Comparison of ENCODE assay signal across 8 cellular contexts in the genomic region with DNA sequence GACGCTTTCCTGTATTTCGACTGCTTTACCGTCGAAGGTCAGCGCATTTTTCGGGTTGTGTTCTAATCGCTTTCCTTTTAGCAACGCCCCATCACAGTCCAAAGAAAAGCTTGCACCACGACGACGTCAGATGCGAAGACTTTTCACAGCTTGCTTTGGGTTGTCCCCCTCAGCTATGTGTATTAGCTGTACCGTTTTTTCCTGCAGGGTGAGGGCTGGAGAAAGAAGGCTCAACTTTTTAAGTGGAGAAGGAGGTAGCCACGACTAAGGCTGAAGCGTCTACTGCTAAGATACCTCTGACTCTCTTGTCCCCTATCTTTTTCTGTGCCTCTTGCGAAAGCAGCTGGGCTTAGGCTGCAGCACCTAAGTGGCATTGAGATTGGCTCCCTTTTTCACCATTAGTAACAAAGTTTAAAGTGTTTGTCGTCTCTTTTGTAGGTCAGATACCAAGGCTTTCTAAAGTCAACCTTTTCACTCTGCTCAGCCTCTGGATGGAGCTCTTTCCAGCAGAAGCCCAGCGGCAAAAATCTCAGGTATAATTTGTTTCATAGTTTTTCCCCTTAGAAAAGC. TPM values are rescaled to one million over a fixed set of nuclear protein-coding genes. Genes with fewer than 3 reads are reported as not detected.
DNase-seq lines count a peak whose midpoint lies in the region; ATAC-seq, FAIRE-seq and TF ChIP-seq lines count a peak whose summit lies in the region.

No MANE protein-coding gene starts in this region.

- H3K9me3 ChIP-seq in NT2/D1 (ENCODE audit: insufficient read depth, low read length) = no peaks in the 10 kb centered on the region
- H3K9me3 ChIP-seq in HepG2 (ENCODE audit: low read length) = no peaks in the 10 kb centered on the region

- H3K27ac Mint-ChIP-seq in central memory CD8-positive, alpha-beta T cell (ENCODE audit: low read depth) = peak overlapping the region; percentile 100

- no TSS peak for BruUV-seq in HepG2 (replicated peaks; lab: Mats Ljungman, UMichigan)

- H2AFZ ChIP-seq in HepG2 (ENCODE audit: low read length) = peak overlapping the region; percentile 73

- TF ChIP-seq CTCF in HepG2 (CRISPR knock-in tag; IDR thresholded peaks at IDR 0.05) = 0 out of 2 replicates have a peak, but pooled peaks have one; percentile 32

- POLR2A ChIA-PET in HepG2 (lab: Yijun Ruan, JAX) = interaction anchor here (0.8 to 2.7 kb wide), 8 partner anchors 13 to 218 kb away, joined by 3 to 22 read pairs (median 4); a partner anchor contains a TSS

- no peaks in the 10 kb centered on the region for H3K27me3 Mint-ChIP-seq in central memory CD8-positive, alpha-beta T cell

- H3K4me3 Mint-ChIP-seq in central memory CD8-positive, alpha-beta T cell = peak overlapping the region; percentile 99

- CTCF ChIA-PET in HepG2 (lab: Yijun Ruan, JAX; ENCODE audit: low intra/inter-chr PET ratio, low total read pairs) = no interaction called here

- no peak for TF ChIP-seq POLR2A in HepG2 (IDR thresholded peaks at IDR 0.05; ENCODE audit: insufficient read depth in 1 of 2, low read depth in 2 of 2, low read length in 2 of 2)

- H3K27me3 ChIP-seq in NT2/D1 (ENCODE audit: insufficient read depth, insufficient read length) (no peaks in the 10 kb centered on the region), HepG2 (ENCODE audit: control insufficient read depth in 1 of 2, insufficient read depth in 2 of 2, low read length in 2 of 2) (no peaks in the 10 kb centered on the region; a peak in 1 of 5 replicates)

- WGBS in HepG2 (ENCODE audit: low lambda C conversion rate) = under 1% methylated on average over 18 of the region's 18 CpGs

- H3K4me1 Mint-ChIP-seq in central memory CD8-positive, alpha-beta T cell = peaks cover 38% of the 10 kb centered on the region

- H3K36me3 Mint-ChIP-seq in central memory CD8-positive, alpha-beta T cell (ENCODE audit: insufficient read depth) = peaks cover 16% of the 10 kb centered on the region

- peak overlapping the region; percentile 63 for H3K4me3 ChIP-seq in NT2/D1 (ENCODE audit: insufficient read length, low read depth)
- H3K4me3 ChIP-seq in HepG2 (replicated peaks in 1 of 3; ENCODE audit: insufficient read depth in 1 of 3, low read depth in 2 of 3, low read length in 3 of 3) = peak overlapping the region; percentile 85 to 99 (median 97)

- intact Hi-C loops in HepG2 (cut with micrococcal nuclease; ENCODE audit: unreplicated experiment) = no loop called here

- ATAC-seq in GM21576 (IDR thresholded peaks at IDR 0.05; ENCODE audit: unreplicated experiment) = peak; percentile 9
- ATAC-seq in central memory CD8-positive, alpha-beta T cell (replicated peaks; ENCODE audit: extremely low read depth, poor library complexity, severe bottlenecking) = peak; percentile 60
- ATAC-seq in HepG2 = peak; percentile 49
- no peak for ATAC-seq in HG03565 (IDR thresholded peaks at IDR 0.05; ENCODE audit: unreplicated experiment)

- H3K27ac ChIP-seq in HepG2 (ENCODE audit: extremely low read length, insufficient read depth, low read length) (peak overlapping the region; percentile 80), temporal lobe (ENCODE audit: low read depth, low read length) (peak overlapping the region; percentile 62)

- no peaks in the 10 kb centered on the region for H3K9me3 Mint-ChIP-seq in central memory CD8-positive, alpha-beta T cell

- TF ChIP-seq RAD21 in HepG2 (CRISPR knock-in tag; IDR thresholded peaks at IDR 0.05) = no peak

- no peaks in the 10 kb centered on the region for H4K20me1 ChIP-seq in HepG2 (ENCODE audit: insufficient read depth, low read length)

- H3K4me1 ChIP-seq in NT2/D1 (ENCODE audit: insufficient read depth, insufficient read length) (no peaks in the 10 kb centered on the region), HepG2 (ENCODE audit: insufficient read depth, low read length) (peaks cover 18% of the 10 kb centered on the region)

- H3K9ac ChIP-seq in NT2/D1 (ENCODE audit: insufficient read length, low read depth) (peak overlapping the region; percentile 67), HepG2 (ENCODE audit: insufficient read depth, low read depth, low read length) (peak overlapping the region; percentile 88)

- no peak for TF ChIP-seq EP300 in HepG2 (IDR thresholded peaks at IDR 0.05; ENCODE audit: low read depth in 2 of 2, low read length in 2 of 2)
- no peak for TF ChIP-seq EP300 in HepG2 (CRISPR knock-in tag; IDR thresholded peaks at IDR 0.05; ENCODE audit: borderline replicate concordance)

- peak overlapping the region; percentile 96 for H3K4me2 ChIP-seq in HepG2 (ENCODE audit: low read depth, low read length)

- no peak for FAIRE-seq in HepG2 (lab: Jason Lieb, UNC)

- DNase-seq in DMS53 treated with DMSO at 0.1 percent for 48 hours (lab: John Stamatoyannopoulos, UW; ENCODE audit: unreplicated experiment) = peak; percentile 15
- DNase-seq in NT2/D1 (ENCODE audit: low read depth, low spot score) = no peak
- DNase-seq in central memory CD8-positive, alpha-beta T cell (ENCODE audit: low spot score in 2 of 2) = no peak
- DNase-seq in HepG2 (ENCODE audit: low spot score) = peak; percentile 4
- no peak for DNase-seq in GM19240 (ENCODE audit: insufficient read length, low spot score)

- H3K36me3 ChIP-seq in NT2/D1 (ENCODE audit: insufficient read depth, insufficient read length, low read length) (no peaks in the 10 kb centered on the region), HepG2 (replicated peaks in 1 of 2; ENCODE audit: control insufficient read depth in 1 of 2, insufficient read depth in 2 of 2, low read length in 2 of 2) (peaks cover 2 to 6% of the 10 kb centered on the region in 2 experiments; a peak in 1 of 5 replicates)

- peaks cover 7% of the 10 kb centered on the region for H3K79me2 ChIP-seq in HepG2 (ENCODE audit: insufficient read depth, low read length)

- in situ Hi-C loops in HepG2 (cut with HindIII; ENCODE audit: extremely low pct_ligation_motif_present, low pct_unique_long_range_greater_than_20kb) = no loop called here

TF ChIP-seq in HepG2, 621 proteins besides CTCF, POLR2A, EP300 and RAD21 (continues in another document):
- TF ChIP-seq CCDC6 (CRISPR knock-in tag; IDR thresholded peaks at IDR 0.05) (peak; percentile 6; the same call in 1 of the 2 replicates), NCOA2 (CRISPR knock-in tag; IDR thresholded peaks at IDR 0.05) (no peak), CEBPB (IDR thresholded peaks at IDR 0.05; ENCODE audit: borderline replicate concordance, low read depth, low read length) (peak; percentile 47; the same call in 1 of the 2 replicates), ZNF329 (CRISPR knock-in tag; IDR thresholded peaks at IDR 0.05; ENCODE audit: low read depth) (no peak), ZFP36L1 (CRISPR knock-in tag; IDR thresholded peaks at IDR 0.05) (0 out of 2 replicates have a peak, but pooled peaks have one; percentile 39), ZNF234 (CRISPR knock-in tag; conservative IDR thresholded peaks at IDR 0.05) (no peak)

RNA-seq across cellular contexts. Expression of a gene that starts 0.8 kb away (rescaled TPM):
- total RNA-seq in HepG2 (2016; rRNA removed; fragmentation: Illumina TruSeq; extraction: Trizol) = 9.0 and 10.8 TPM in 2 replicates
- 5.3 and 6.2 TPM in 2 replicates for total RNA-seq in HepG2 (2016; cell fraction: cytosol; rRNA removed; fragmentation: Illumina TruSeq; extraction: Trizol; ENCODE audit: low read depth)
- 8.1 and 8.9 TPM in 2 replicates for total RNA-seq in HepG2 (2016; cell fraction: insoluble cytoplasmic fraction; rRNA removed; fragmentation: Illumina TruSeq; extraction: Trizol)
- 12.5 and 15.3 TPM in 2 replicates for total RNA-seq in HepG2 (2016; cell fraction: membrane; rRNA removed; fragmentation: Illumina TruSeq; extraction: Trizol)
- 7.2 and 9.0 TPM in 2 replicates for total RNA-seq in HepG2 (2016; cell fraction: nucleus; rRNA removed; fragmentation: Illumina TruSeq; extraction: Trizol)
- polyA plus RNA-seq in HepG2 (2011; rRNA removed) = 2.4 and 2.7 TPM in 2 replicates
- 1.4 and 1.9 TPM in 2 replicates for polyA plus RNA-seq in HepG2 (2011; cell fraction: cytosol; rRNA removed)
- polyA plus RNA-seq in HepG2 (2011; cell fraction: nucleus; rRNA removed) = 1.7 and 2.8 TPM in 2 replicates
- polyA plus RNA-seq in HepG2 (2012) = 5.4 and 6.3 TPM in 2 replicates
- 10.5 and 11.5 TPM in 2 replicates for polyA plus RNA-seq in HepG2 (2016; cell fraction: cytosol; fragmentation: Illumina TruSeq; extraction: Trizol; ENCODE audit: low read depth)
- polyA plus RNA-seq in HepG2 (2016; cell fraction: insoluble cytoplasmic fraction; fragmentation: Illumina TruSeq; extraction: Trizol; ENCODE audit: low read depth) = 10.0 and 11.9 TPM in 2 replicates
- polyA plus RNA-seq in HepG2 (2016; cell fraction: membrane; fragmentation: Illumina TruSeq; extraction: Trizol; ENCODE audit: low read depth) = 14.2 and 15.4 TPM in 2 replicates
- 6.8 and 11.4 TPM in 2 replicates for polyA plus RNA-seq in HepG2 (2016; cell fraction: nucleus; fragmentation: Illumina TruSeq; extraction: Trizol; ENCODE audit: insufficient read depth, low read depth)
- polyA minus RNA-seq in HepG2 (2011; rRNA and poly(A)+ RNA removed; ENCODE audit: low replicate concordance) = 3.2 and 6.0 TPM in 2 replicates
- 0.97 and 1.7 TPM in 2 replicates for polyA minus RNA-seq in HepG2 (2011; cell fraction: cytosol; rRNA and poly(A)+ RNA removed)
- polyA minus RNA-seq in HepG2 (2011; cell fraction: nucleus; rRNA and poly(A)+ RNA removed) = 7.8 and 8.4 TPM in 2 replicates
- 9.1 TPM for total RNA-seq in temporal lobe

RNA-seq across cellular contexts. Expression of a gene that starts 28.4 kb away (rescaled TPM):
- total RNA-seq in HepG2 (2016; rRNA removed; fragmentation: Illumina TruSeq; extraction: Trizol) (0.46 TPM in 1 of 2 replicates, not detected in the other), temporal lobe (not detected)
- total RNA-seq in HepG2 (2016; cell fraction: cytosol; rRNA removed; fragmentation: Illumina TruSeq; extraction: Trizol; ENCODE audit: low read depth) = 0.18 TPM in 1 of 2 replicates, not detected in the other
- total RNA-seq in HepG2 (2016; cell fraction: insoluble cytoplasmic fraction; rRNA removed; fragmentation: Illumina TruSeq; extraction: Trizol) = 0.15 and 0.26 TPM in 2 replicates
- total RNA-seq in HepG2 (2016; cell fraction: membrane; rRNA removed; fragmentation: Illumina TruSeq; extraction: Trizol) = not detected in 2 replicates
- 0.41 and 0.62 TPM in 2 replicates for total RNA-seq in HepG2 (2016; cell fraction: nucleus; rRNA removed; fragmentation: Illumina TruSeq; extraction: Trizol)
- polyA plus RNA-seq in HepG2 (2011; rRNA removed) = not detected in 2 replicates
- 0.07 TPM in 1 of 2 replicates, not detected in the other for polyA plus RNA-seq in HepG2 (2011; cell fraction: cytosol; rRNA removed)
- polyA plus RNA-seq in HepG2 (2011; cell fraction: nucleus; rRNA removed) = 0.45 and 0.61 TPM in 2 replicates
- polyA plus RNA-seq in HepG2 (2012) = not detected in 2 replicates
- polyA plus RNA-seq in HepG2 (2016; cell fraction: cytosol; fragmentation: Illumina TruSeq; extraction: Trizol; ENCODE audit: low read depth) = not detected in 2 replicates
- polyA plus RNA-seq in HepG2 (2016; cell fraction: insoluble cytoplasmic fraction; fragmentation: Illumina TruSeq; extraction: Trizol; ENCODE audit: low read depth) = not detected in 2 replicates
- polyA plus RNA-seq in HepG2 (2016; cell fraction: membrane; fragmentation: Illumina TruSeq; extraction: Trizol; ENCODE audit: low read depth) = not detected in 2 replicates
- polyA plus RNA-seq in HepG2 (2016; cell fraction: nucleus; fragmentation: Illumina TruSeq; extraction: Trizol; ENCODE audit: insufficient read depth, low read depth) = not detected in 2 replicates
- polyA minus RNA-seq in HepG2 (2011; rRNA and poly(A)+ RNA removed; ENCODE audit: low replicate concordance) = 0.66 TPM in 1 of 2 replicates, not detected in the other
- polyA minus RNA-seq in HepG2 (2011; cell fraction: cytosol; rRNA and poly(A)+ RNA removed) = 0.49 and 0.53 TPM in 2 replicates
- 1.2 and 2.2 TPM in 2 replicates for polyA minus RNA-seq in HepG2 (2011; cell fraction: nucleus; rRNA and poly(A)+ RNA removed)

Comparison
In these comparisons a context has a peak if more than half of its experiments do, and no peak if none do; other contexts are left out.
1. DNase-seq: peak in DMS53 treated with DMSO at 0.1 percent for 48 hours (single experiment) and HepG2 (single experiment); none in NT2/D1 (single experiment), central memory CD8-positive, alpha-beta T cell (0 of 2) and GM19240 (single experiment).